ENCODE assay signal across 8 cellular contexts in the genomic region with DNA sequence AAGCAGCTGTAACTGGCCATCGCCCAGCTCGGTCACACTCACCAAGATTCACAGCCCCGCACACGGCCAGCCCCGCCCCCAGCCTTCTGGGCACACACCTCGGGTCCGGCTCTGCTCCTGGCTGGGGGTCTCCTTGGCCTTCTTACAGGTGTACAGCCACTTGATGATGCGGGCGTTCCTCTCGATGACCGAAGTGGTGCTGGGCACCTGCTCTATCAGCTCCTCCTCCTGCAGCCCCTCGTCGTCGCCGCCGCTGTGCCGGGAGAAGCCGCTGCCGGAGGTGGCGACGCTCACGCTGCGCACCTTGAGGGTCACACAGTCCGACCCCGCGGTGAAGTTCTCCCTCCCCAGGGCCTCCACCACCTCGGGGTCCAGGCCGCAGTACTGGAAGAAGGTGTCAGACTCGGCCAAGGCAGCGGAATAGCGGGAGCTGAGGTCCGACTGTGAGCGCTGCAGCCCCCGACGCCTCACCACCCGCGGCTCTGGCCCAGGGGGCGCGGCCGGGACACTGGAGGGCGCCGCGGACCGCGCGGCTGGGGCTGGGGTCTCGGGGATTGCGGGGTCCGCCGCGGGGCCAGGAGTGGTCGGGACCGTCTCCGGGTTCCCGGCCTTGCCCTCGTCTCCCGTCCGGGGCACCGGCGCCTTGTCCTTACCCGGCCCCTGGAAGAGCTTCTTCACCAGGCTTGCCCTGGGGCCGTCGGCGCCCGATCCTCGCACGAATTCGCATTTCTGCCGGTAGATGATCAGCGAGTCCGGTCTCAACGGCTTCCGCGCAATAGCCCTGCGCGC. TPM values are rescaled to one million over a fixed set of nuclear protein-coding genes. Genes with fewer than 3 reads are reported as not detected.
DNase-seq lines count a peak whose midpoint lies in the region; ATAC-seq and TF ChIP-seq lines count a peak whose summit lies in the region.

No MANE protein-coding gene starts in this region.

- intact Hi-C loops in heart left ventricle (cut with DNase I): no loop called here
- intact Hi-C loops in left ventricle myocardium superior (cut with micrococcal nuclease): no loop called here
- intact Hi-C loops in breast epithelium (cut with DNase I; ENCODE audit: low total_unique reads): no loop called here
- intact Hi-C loops in uterus (cut with DNase I; ENCODE audit: low total_unique reads): no loop called here

- DNase-seq in heart left ventricle (no peak), left ventricle myocardium superior (no peak), breast epithelium (ENCODE audit: low spot score in 2 of 2) (no peak), uterus (peak in 1 of 2 donors; percentile 20), GM23248 (no peak), inferior parietal cortex (ENCODE audit: extremely low spot score) (no peak)

- H3K79me2 ChIP-seq in GM23248 (ENCODE audit: insufficient read depth): no peaks in the 10 kb centered on the region

- no peak overlapping the region for H3K9ac ChIP-seq in GM23248

- H3K4me1 ChIP-seq in heart left ventricle (peaks cover 0 to 24% (median 4%) of the 10 kb centered on the region in 12 donors), breast epithelium (peaks cover 0 to 8% of the 10 kb centered on the region in 2 donors), mesodermal cell (ENCODE audit: control insufficient read depth, insufficient read depth, low read length, poor library complexity, severe bottlenecking) (peaks cover 3% of the 10 kb centered on the region), uterus (peaks cover 0 to 3% of the 10 kb centered on the region in 2 donors), GM23248 (ENCODE audit: insufficient read depth) (no peaks in the 10 kb centered on the region)

- no peaks in the 10 kb centered on the region for H3K36me3 ChIP-seq in heart left ventricle
- no peaks in the 10 kb centered on the region for H3K36me3 ChIP-seq in breast epithelium
- H3K36me3 ChIP-seq in mesodermal cell (ENCODE audit: control insufficient read depth, insufficient read depth, low read length): no peaks in the 10 kb centered on the region
- H3K36me3 ChIP-seq in uterus: no peaks in the 10 kb centered on the region
- no peaks in the 10 kb centered on the region for H3K36me3 ChIP-seq in GM23248 (ENCODE audit: low read depth)

- no peaks in the 10 kb centered on the region for H4K20me1 ChIP-seq in GM23248 (ENCODE audit: insufficient read depth)

- H3K27ac ChIP-seq in heart left ventricle (peak overlapping the region in 6 of 12 donors; percentile 45 to 90 (median 71)), breast epithelium (peak overlapping the region; percentile 92 to 95), mesodermal cell (ENCODE audit: low read depth, low read length, severe bottlenecking) (no peak overlapping the region), uterus (peak overlapping the region; percentile 71 to 90), GM23248 (no peak overlapping the region)

- H3K9me3 ChIP-seq in heart left ventricle (no peaks in the 10 kb centered on the region), breast epithelium (no peaks in the 10 kb centered on the region), mesodermal cell (ENCODE audit: control insufficient read depth, low read length) (no peaks in the 10 kb centered on the region), uterus (no peaks in the 10 kb centered on the region), GM23248 (ENCODE audit: low read depth) (no peaks in the 10 kb centered on the region)

- peak in 2 of 4 donors; percentile 3 for ATAC-seq in heart left ventricle
- no peak for ATAC-seq in left ventricle myocardium superior
- ATAC-seq in GM19351 (IDR thresholded peaks at IDR 0.05; ENCODE audit: unreplicated experiment): no peak

- no peak for TF ChIP-seq CTCF in heart left ventricle (IDR thresholded peaks at IDR 0.05)
- TF ChIP-seq CTCF in breast epithelium (IDR thresholded peaks at IDR 0.05): no peak
- no peak for TF ChIP-seq CTCF in uterus (IDR thresholded peaks at IDR 0.05)

- H3K9me2 ChIP-seq in GM23248 (ENCODE audit: insufficient read depth): no peaks in the 10 kb centered on the region

- 2 to 7% (median 4%) methylated on average over 36 to 76 of the region's 76 CpGs for WGBS in heart left ventricle, 4 donors
- WGBS in mesodermal cell (ENCODE audit: insufficient coverage in 2 of 2), 2 experiments: 1 to 2% methylated on average over 57 to 76 of the region's 76 CpGs
- 5 to 9% methylated on average over 37 to 67 of the region's 76 CpGs for WGBS in GM23248 (ENCODE audit: low coverage in 1 of 2, low lambda C conversion rate in 2 of 2, missing lambda C conversion rate in 2 of 2), 2 experiments

- in situ Hi-C loops in GM23248 (cut with MboI): no loop called here

- no peaks in the 10 kb centered on the region for H3F3A ChIP-seq in GM23248 (ENCODE audit: insufficient read depth)

- no peak for TF ChIP-seq POLR2A in heart left ventricle (IDR thresholded peaks at IDR 0.05)
- TF ChIP-seq POLR2A in breast epithelium (IDR thresholded peaks at IDR 0.05): no peak
- TF ChIP-seq POLR2A in uterus (IDR thresholded peaks at IDR 0.05): no peak

- H3K4me3 ChIP-seq in heart left ventricle (peak overlapping the region; percentile 37 to 72 (median 59)), breast epithelium (peak overlapping the region; percentile 30 to 84 (median 72)), mesodermal cell (ENCODE audit: extremely low read depth, insufficient read depth, low read length, poor library complexity, severe bottlenecking) (peak overlapping the region; percentile 39), uterus (peak overlapping the region; percentile 46 to 79), GM23248 (no peak overlapping the region)

- H3K4me2 ChIP-seq in GM23248 (ENCODE audit: unreplicated experiment): no peak overlapping the region

- no peak overlapping the region for H2AFZ ChIP-seq in GM23248

- H3K27me3 ChIP-seq in heart left ventricle (peaks cover 7 to 49% (median 30%) of the 10 kb centered on the region in 9 donors), breast epithelium (peaks cover 0 to 11% of the 10 kb centered on the region in 2 donors), uterus (no peaks in the 10 kb centered on the region), GM23248 (replicated peaks; ENCODE audit: insufficient read depth) (peaks cover 10% of the 10 kb centered on the region; the same call in 1 of the 2 replicates)

RNA-seq across cellular contexts. Expression of a gene that starts 0.8 kb away (rescaled TPM):
- total RNA-seq in heart left ventricle: 10 to 100 TPM in 1 of 9 donors, 1 to 10 TPM in 8; 1.6 to 10.1 (median 3.9) TPM
- polyA plus RNA-seq in heart left ventricle: 1 to 10 TPM; 1.4 to 1.6 TPM
- 5.2 TPM for total RNA-seq in left ventricle myocardium superior
- total RNA-seq in breast epithelium: 10 to 100 TPM in 1 of 3 donors, 1 to 10 TPM in 2; 1.6 to 30.7 (median 7.2) TPM
- 0.26 TPM for polyA plus RNA-seq in mesodermal cell (2013, experiment 1 of 2)
- not detected for polyA plus RNA-seq in mesodermal cell (2013, experiment 2 of 2)
- total RNA-seq in uterus: 10 to 100 TPM in 2 of 4 donors, 1 to 10 TPM in 1, under 1 TPM in 1; 0.51 to 13.2 (median 8.5) TPM
- not detected in 2 replicates for total RNA-seq in GM23248 (2014; rRNA removed; shearing (Covaris generic))
- polyA plus RNA-seq in GM23248 (2016; fragmentation: Nextera tagmentation; extraction: Ambion mirVana): not detected in 2 replicates

Comparison
In these comparisons a context has a peak if more than half of its experiments do, and no peak if none do; other contexts are left out.
1. H3K27ac ChIP-seq: peak in breast epithelium (2 of 2) and uterus (2 of 2); none in mesodermal cell (single experiment) and GM23248 (single experiment).